In genomic region chr1:215059947-215060346, GRCh38 we compare ENCODE assay signal across 35 cellular contexts. TPM values are rescaled to one million over a fixed set of nuclear protein-coding genes. Genes with fewer than 3 reads are reported as not detected.
"Had no signal": no experiment of that assay in that cellular context is flagged by ENCODE, and none has a peak within 500 bp of the region (broad histone marks: within the 10 kb centered on the region; RNA-seq: fewer than 3 reads in every experiment).

No MANE protein-coding gene starts in this region.

- H3K9me3 Mint-ChIP-seq: activated B cell treated with CpG ODN at 0.5 μM for 24 hours; activated CD4-positive, alpha-beta memory T cell treated with anti-CD3 and anti-CD28 coated beads for 36 hours; activated naive CD4-positive, alpha-beta T cell treated with anti-CD3 and anti-CD28 coated beads for 36 hours; activated naive CD4-positive, alpha-beta T cell treated with anti-CD3 and anti-CD28 coated beads, Interleukin-2, amount 50 U/mL, for 72 hours; activated T-cell treated with anti-CD3 and anti-CD28 coated beads, Interleukin-2, amount 50 U/mL, for 4 hours; activated T-helper 1 cell treated with anti-CD3 and anti-CD28 coated beads, Interleukin-12 subunit alpha, Interleukin-12 subunit beta, Interleukin-2, Interleukin-4 antibody, amounts not matched to agents 30 ng/mL and 10 ng/mL and 1 ng/mL, durations not matched to agents 14 hours and 24 hours and 36 hours had no signal

- H3K27ac ChIP-seq: adrenal gland, body of pancreas, VCaP had no signal

- H3K27me3 ChIP-seq: adrenal gland, body of pancreas, MG63 had no signal

- H3K36me3 ChIP-seq: adrenal gland, MG63 had no signal

- H3K27me3 Mint-ChIP-seq: activated B cell treated with CpG ODN at 0.5 μM for 24 hours; activated CD4-positive, alpha-beta memory T cell treated with anti-CD3 and anti-CD28 coated beads for 36 hours had no signal

- H3K4me1 Mint-ChIP-seq: activated B cell treated with CpG ODN at 0.5 μM for 24 hours had no signal

- H3K4me1 ChIP-seq: body of pancreas had no signal

- H3K36me3 Mint-ChIP-seq: activated CD4-positive, alpha-beta memory T cell treated with anti-CD3 and anti-CD28 coated beads for 36 hours; activated naive CD4-positive, alpha-beta T cell treated with anti-CD3 and anti-CD28 coated beads, Interleukin-2, amount 50 U/mL, for 72 hours had no signal

- H3K4me3 Mint-ChIP-seq: activated B cell treated with CpG ODN at 0.5 μM for 24 hours; activated CD4-positive, alpha-beta memory T cell treated with anti-CD3 and anti-CD28 coated beads for 36 hours; activated naive CD4-positive, alpha-beta T cell treated with anti-CD3 and anti-CD28 coated beads for 36 hours; activated T-cell treated with anti-CD3 and anti-CD28 coated beads, Interleukin-2, amount 50 U/mL, for 4 hours; activated T-helper 1 cell treated with anti-CD3 and anti-CD28 coated beads, Interleukin-12 subunit alpha, Interleukin-12 subunit beta, Interleukin-2, Interleukin-4 antibody, amounts not matched to agents 30 ng/mL and 10 ng/mL and 1 ng/mL, durations not matched to agents 14 hours and 24 hours and 36 hours had no signal

- DNase-seq: activated B cell treated with CpG ODN at 0.5 μM for 24 hours; activated CD4-positive, alpha-beta memory T cell treated with anti-CD3 and anti-CD28 coated beads for 36 hours; activated CD4-positive, alpha-beta T cell treated with anti-CD3 and anti-CD28 coated beads for 4 hours; activated CD4-positive, alpha-beta T cell treated with anti-CD3 and anti-CD28 coated beads, Interleukin-2, amount 50 U/mL, for 1 hour; activated CD4-positive, CD25-positive, alpha-beta regulatory T cell treated with anti-CD3 and anti-CD28 coated beads, Interleukin-2, amount 50 U/mL, for 72 hours; activated CD8-positive, alpha-beta memory T cell treated with anti-CD3 and anti-CD28 coated beads, Interleukin-2, amount 50 U/mL, for 4 hours; activated gamma-delta T cell treated with Interleukin-2 at 50 U/mL for 16 hours; activated naive CD4-positive, alpha-beta T cell treated with anti-CD3 and anti-CD28 coated beads for 36 hours; activated T-cell treated with anti-CD3 and anti-CD28 coated beads for 4 hours; activated T-cell treated with anti-CD3 and anti-CD28 coated beads, Interleukin-2, amount 50 U/mL, for 4 hours; adrenal gland; body of pancreas; Karpas-422; KBM-7; MG63; NCI-H1048; NCI-H1105 treated with DMSO at 0.1 percent for 48 hours; NCI-H1436; NCI-H1694 treated with DMSO at 0.1 percent for 48 hours; NCI-H2029; NCI-H2107; NCI-H2171; NCI-H510A; NCI-H526; NCI-H748 treated with DMSO at 0.1 percent for 48 hours; NK-92 treated with Interleukin-12 subunit alpha and Interleukin-12 subunit beta, amount 100 ng/mL, for 24 hours; Right ventricle myocardium superior; SW 1271; T-helper 1 cell; T-helper 2 cell; T-helper 9 cell had no signal

- FAIRE-seq: astrocyte had no signal

- H3K27ac Mint-ChIP-seq: activated B cell treated with CpG ODN at 0.5 μM for 24 hours; activated CD4-positive, alpha-beta memory T cell treated with anti-CD3 and anti-CD28 coated beads for 36 hours; activated naive CD4-positive, alpha-beta T cell treated with anti-CD3 and anti-CD28 coated beads for 36 hours; activated naive CD4-positive, alpha-beta T cell treated with anti-CD3 and anti-CD28 coated beads, Interleukin-2, amount 50 U/mL, for 72 hours; activated T-helper 1 cell treated with anti-CD3 and anti-CD28 coated beads, Interleukin-12 subunit alpha, Interleukin-12 subunit beta, Interleukin-2, Interleukin-4 antibody, amounts not matched to agents 30 ng/mL and 10 ng/mL and 1 ng/mL, durations not matched to agents 14 hours and 24 hours and 36 hours had no signal

- H3K4me3 ChIP-seq: adrenal gland, body of pancreas, MG63 had no signal

- H3K9me3 ChIP-seq: body of pancreas, MG63 had no signal

RNA-seq across cellular contexts. Expression of gene KCNK2, which starts 22.6 kb away (rescaled TPM):
- total RNA-seq: activated B cell treated with CpG ODN at 0.5 μM for 24 hours; activated CD4-positive, alpha-beta memory T cell treated with anti-CD3 and anti-CD28 coated beads for 36 hours; activated naive CD4-positive, alpha-beta T cell treated with anti-CD3 and anti-CD28 coated beads for 36 hours; activated naive CD4-positive, alpha-beta T cell treated with anti-CD3 and anti-CD28 coated beads, Interleukin-2, amount 50 U/mL, for 72 hours; activated T-cell treated with anti-CD3 and anti-CD28 coated beads, Interleukin-2, amount 50 U/mL, for 4 hours; activated T-helper 1 cell treated with anti-CD3 and anti-CD28 coated beads, Interleukin-12 subunit alpha, Interleukin-12 subunit beta, Interleukin-2, Interleukin-4 antibody, amounts not matched to agents 30 ng/mL and 10 ng/mL and 1 ng/mL, durations not matched to agents 14 hours and 24 hours and 36 hours had no signal
